17 cellular contexts compared by ENCODE assay signal in the genomic region with DNA sequence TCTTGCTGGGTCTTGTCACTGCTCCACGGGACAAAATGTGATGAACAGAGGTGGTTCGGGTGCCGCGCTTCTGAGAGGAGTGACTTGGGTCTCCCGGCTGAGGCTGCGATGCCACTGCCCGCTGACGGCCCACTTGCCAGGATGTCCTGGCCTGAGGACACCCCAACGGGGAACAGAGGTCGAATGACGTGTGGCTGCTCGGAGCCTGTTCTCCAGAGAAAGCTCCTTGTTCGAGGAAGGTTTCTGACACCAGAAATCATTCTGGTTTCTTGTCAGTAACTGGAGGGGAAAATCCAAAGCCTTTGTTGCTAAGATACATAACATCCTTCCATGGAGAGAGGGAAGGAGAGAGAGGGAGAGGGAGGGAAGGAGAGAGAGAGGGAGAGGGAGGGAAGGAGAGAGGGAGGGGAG.
DNase-seq lines count a peak whose midpoint lies in the region; ATAC-seq and TF ChIP-seq lines count a peak whose summit lies in the region.
"Had no signal": no experiment of that assay in that cellular context is flagged by ENCODE, and none has a peak within 500 bp of the region (broad histone marks: within the 10 kb centered on the region; RNA-seq: fewer than 3 reads in every experiment).

No MANE protein-coding gene starts in this region.

- no peaks in the 10 kb centered on the region for H3K9me3 ChIP-seq in left ventricle myocardium inferior (replicated peaks)
- H3K9me3 ChIP-seq: upper lobe of right lung had no signal

- peaks cover 84% of the 10 kb centered on the region for H3K27me3 ChIP-seq in left ventricle myocardium inferior (ENCODE audit: low read depth)

- H3K4me1 Mint-ChIP-seq in stimulated activated naive CD8-positive, alpha-beta T cell treated with anti-CD3 and anti-CD28 coated beads, Interleukin-15, amount 100 ng/mL, for 72 hours: peaks cover 13% of the 10 kb centered on the region
- H3K4me1 Mint-ChIP-seq in glutamatergic neuron (ENCODE audit: low read depth, unreplicated experiment) (peaks cover 78% of the 10 kb centered on the region), neural crest cell (peaks cover 43% of the 10 kb centered on the region), mesothelial cell of epicardium (peaks cover 30% of the 10 kb centered on the region)
- H3K4me1 Mint-ChIP-seq: activated CD4-positive, alpha-beta memory T cell treated with anti-CD3 and anti-CD28 coated beads, Interleukin-2, amount 10 ng/mL, durations not matched to agents 7 days and 5 days had no signal

- H3K4me3 Mint-ChIP-seq in stimulated activated naive CD8-positive, alpha-beta T cell treated with anti-CD3 and anti-CD28 coated beads, Interleukin-15, amount 100 ng/mL, for 72 hours: no peak overlapping the region
- H3K4me3 Mint-ChIP-seq in glutamatergic neuron (ENCODE audit: unreplicated experiment) (peak overlapping the region; percentile 59), neural crest cell (peak overlapping the region; percentile 55), mesothelial cell of epicardium (no peak overlapping the region)
- H3K4me3 Mint-ChIP-seq: activated CD4-positive, alpha-beta memory T cell treated with anti-CD3 and anti-CD28 coated beads, Interleukin-2, amount 10 ng/mL, durations not matched to agents 7 days and 5 days had no signal

- H3K4me1 ChIP-seq in left ventricle myocardium inferior: no peaks in the 10 kb centered on the region
- H3K4me1 ChIP-seq: upper lobe of right lung had no signal

- no peak for DNase-seq in stimulated activated naive CD8-positive, alpha-beta T cell treated with anti-CD3 and anti-CD28 coated beads, Interleukin-15, amount 100 ng/mL, for 72 hours
- DNase-seq in stimulated activated naive CD8-positive, alpha-beta T cell treated with anti-CD3 and anti-CD28 coated beads, Interleukin-15, Interleukin-2, amounts not matched to agents 100 U/mL and 50 U/mL, for 24 hours: no peak
- DNase-seq in glutamatergic neuron (no peak), neural crest cell (ENCODE audit: low read depth, low spot score) (no peak), left ventricle myocardium inferior (no peak), mesothelial cell of epicardium (ENCODE audit: low spot score in 2 of 2, unreplicated experiment in 2 of 2) (no peak)
- DNase-seq: activated CD4-positive, alpha-beta memory T cell treated with anti-CD3 and anti-CD28 coated beads, Interleukin-2, amount 10 ng/mL, durations not matched to agents 7 days and 5 days; activated gamma-delta T cell treated with Interleukin-2 at 50 U/mL for 16 hours; activated T-cell treated with anti-CD3 and anti-CD28 coated beads for 4 hours; Calu3; cortex of kidney; NCI-H1105 treated with DMSO at 0.1 percent for 48 hours; NCI-H526; upper lobe of right lung had no signal

- peak overlapping the region; percentile 69 to 77 for H3K27ac Mint-ChIP-seq in stimulated activated naive CD8-positive, alpha-beta T cell treated with anti-CD3 and anti-CD28 coated beads, Interleukin-15, amount 100 ng/mL, for 72 hours
- H3K27ac Mint-ChIP-seq in glutamatergic neuron (ENCODE audit: unreplicated experiment) (peak overlapping the region; percentile 95), neural crest cell (ENCODE audit: unreplicated experiment) (peak overlapping the region; percentile 88), mesothelial cell of epicardium (no peak overlapping the region)
- H3K27ac Mint-ChIP-seq: activated CD4-positive, alpha-beta memory T cell treated with anti-CD3 and anti-CD28 coated beads, Interleukin-2, amount 10 ng/mL, durations not matched to agents 7 days and 5 days had no signal

- peaks cover 45% of the 10 kb centered on the region for H3K27me3 Mint-ChIP-seq in stimulated activated naive CD8-positive, alpha-beta T cell treated with anti-CD3 and anti-CD28 coated beads, Interleukin-15, amount 100 ng/mL, for 72 hours
- peaks cover 7% of the 10 kb centered on the region for H3K27me3 Mint-ChIP-seq in glutamatergic neuron (ENCODE audit: unreplicated experiment)
- H3K27me3 Mint-ChIP-seq in neural crest cell (ENCODE audit: low read depth): no peaks in the 10 kb centered on the region
- H3K27me3 Mint-ChIP-seq in mesothelial cell of epicardium (ENCODE audit: low read depth): peaks cover 1% of the 10 kb centered on the region

- H3K36me3 Mint-ChIP-seq in glutamatergic neuron (ENCODE audit: unreplicated experiment) (no peaks in the 10 kb centered on the region), neural crest cell (ENCODE audit: low read depth) (no peaks in the 10 kb centered on the region), mesothelial cell of epicardium (no peaks in the 10 kb centered on the region)

- TF ChIP-seq CTCF in glutamatergic neuron (IDR thresholded peaks at IDR 0.05; ENCODE audit: partially characterized antibody, unreplicated experiment) (no peak), neural crest cell (conservative IDR thresholded peaks at IDR 0.05) (no peak), left ventricle myocardium inferior (IDR thresholded peaks at IDR 0.05; ENCODE audit: borderline replicate concordance) (no peak), mesothelial cell of epicardium (IDR thresholded peaks at IDR 0.05; ENCODE audit: unreplicated experiment) (no peak)

- no peak overlapping the region for H3K4me3 ChIP-seq in left ventricle myocardium inferior
- H3K4me3 ChIP-seq: SK-N-MC, upper lobe of right lung had no signal

- no peaks in the 10 kb centered on the region for H3K36me3 ChIP-seq in left ventricle myocardium inferior
- H3K36me3 ChIP-seq: upper lobe of right lung had no signal

- no peak overlapping the region for H3K27ac ChIP-seq in left ventricle myocardium inferior (replicated peaks)
- H3K27ac ChIP-seq: SK-N-MC, upper lobe of right lung had no signal

- intact Hi-C loops in left ventricle myocardium inferior (cut with micrococcal nuclease): no loop called here

- no peak for ATAC-seq in stimulated activated naive CD8-positive, alpha-beta T cell treated with anti-CD3 and anti-CD28 coated beads, Interleukin-15, amount 100 ng/mL, for 72 hours
- no peak for ATAC-seq in stimulated activated naive CD8-positive, alpha-beta T cell treated with anti-CD3 and anti-CD28 coated beads, Interleukin-15, Interleukin-2, amounts not matched to agents 100 U/mL and 50 U/mL, for 24 hours
- ATAC-seq in HG03175 (IDR thresholded peaks at IDR 0.05; ENCODE audit: unreplicated experiment) (no peak), GM18909 (IDR thresholded peaks at IDR 0.05; ENCODE audit: poor library complexity, unreplicated experiment) (no peak)
- ATAC-seq: upper lobe of right lung had no signal

- H3K9me3 Mint-ChIP-seq in stimulated activated naive CD8-positive, alpha-beta T cell treated with anti-CD3 and anti-CD28 coated beads, Interleukin-15, amount 100 ng/mL, for 72 hours: no peaks in the 10 kb centered on the region
- H3K9me3 Mint-ChIP-seq in glutamatergic neuron (ENCODE audit: unreplicated experiment) (peaks cover 20% of the 10 kb centered on the region), neural crest cell (no peaks in the 10 kb centered on the region), mesothelial cell of epicardium (no peaks in the 10 kb centered on the region)
- H3K9me3 Mint-ChIP-seq: activated CD4-positive, alpha-beta memory T cell treated with anti-CD3 and anti-CD28 coated beads, Interleukin-2, amount 10 ng/mL, durations not matched to agents 7 days and 5 days had no signal

Comparison
In these comparisons a context has a peak if more than half of its experiments do, and no peak if none do; other contexts are left out.
1. H3K4me3 Mint-ChIP-seq: peak in glutamatergic neuron (single experiment) and neural crest cell (single experiment); none in stimulated activated naive CD8-positive, alpha-beta T cell treated with anti-CD3 and anti-CD28 coated beads, Interleukin-15, amount 100 ng/mL, for 72 hours (0 of 2) and mesothelial cell of epicardium (single experiment).